In genomic region chr21:41907496-41908258, GRCh38 we compare ENCODE assay signal across 33 cellular contexts.
"Had no signal": no experiment of that assay in that cellular context is flagged by ENCODE, and none has a peak within 500 bp of the region (broad histone marks: within the 10 kb centered on the region; RNA-seq: fewer than 3 reads in every experiment).

No MANE protein-coding gene starts in this region.

- ATAC-seq: activated CD4-positive, alpha-beta T cell treated with anti-CD3 and anti-CD28 coated beads for 36 hours; activated CD8-positive, alpha-beta memory T cell treated with anti-CD3 and anti-CD28 coated beads, Interleukin-2, amount 10 ng/mL, durations not matched to agents 7 days and 5 days; activated CD8-positive, alpha-beta T cell treated with anti-CD3 and anti-CD28 coated beads, Interleukin-2, amount 10 ng/mL, durations not matched to agents 7 days and 5 days; activated naive CD4-positive, alpha-beta T cell treated with anti-CD3 and anti-CD28 coated beads, Interleukin-2, amount 50 U/mL, for 72 hours; activated T-cell treated with anti-CD3 and anti-CD28 coated beads, Interleukin-2, amount 50 U/mL, for 72 hours; esophagus mucosa; T-helper 17 cell had no signal

- FAIRE-seq: astrocyte, frontal cortex had no signal

- H3K9me3 Mint-ChIP-seq: activated CD4-positive, alpha-beta memory T cell treated with anti-CD3 and anti-CD28 coated beads for 36 hours; activated CD4-positive, alpha-beta T cell treated with anti-CD3 and anti-CD28 coated beads, Interleukin-2, amount 10 ng/mL, durations not matched to agents 24 days and 14 days; activated naive CD4-positive, alpha-beta T cell treated with anti-CD3 and anti-CD28 coated beads, Interleukin-2, amount 10 ng/mL, durations not matched to agents 7 days and 5 days; activated naive CD4-positive, alpha-beta T cell treated with anti-CD3 and anti-CD28 coated beads, Interleukin-2, amount 50 U/mL, for 72 hours; activated naive CD8-positive, alpha-beta T cell treated with anti-CD3 and anti-CD28 coated beads, Interleukin-2, amount 10 ng/mL, durations not matched to agents 7 days and 5 days; activated T-cell treated with anti-CD3 and anti-CD28 coated beads, Interleukin-2, amount 50 U/mL, for 24 hours; activated T-cell treated with anti-CD3 and anti-CD28 coated beads, Interleukin-2, amount 50 U/mL, for 72 hours; central memory CD8-positive, alpha-beta T cell; dendritic cell treated with granulocyte-macrophage colony-stimulating factor and Interleukin-4, amounts not matched to agents 40 ng/mL and 50 ng/mL, for 4 days; endodermal cell; T-helper 2 cell treated with Interferon-gamma antibody and Interleukin-4, amounts not matched to agents 5 μg/mL and 100 μg/mL, for 36 hours had no signal

- H3K27me3 Mint-ChIP-seq: activated CD4-positive, alpha-beta memory T cell treated with anti-CD3 and anti-CD28 coated beads for 36 hours; activated CD4-positive, alpha-beta T cell treated with anti-CD3 and anti-CD28 coated beads for 36 hours; activated CD4-positive, alpha-beta T cell treated with anti-CD3 and anti-CD28 coated beads, Interleukin-2, amount 10 ng/mL, durations not matched to agents 24 days and 14 days; activated CD8-positive, alpha-beta memory T cell treated with anti-CD3 and anti-CD28 coated beads, Interleukin-2, amount 10 ng/mL, durations not matched to agents 7 days and 5 days; activated naive CD4-positive, alpha-beta T cell treated with anti-CD3 and anti-CD28 coated beads, Interleukin-2, amount 10 ng/mL, durations not matched to agents 7 days and 5 days; activated naive CD8-positive, alpha-beta T cell treated with anti-CD3 and anti-CD28 coated beads, Interleukin-2, amount 10 ng/mL, durations not matched to agents 7 days and 5 days; activated T-cell treated with anti-CD3 and anti-CD28 coated beads, Interleukin-2, amount 50 U/mL, for 24 hours; central memory CD8-positive, alpha-beta T cell; dendritic cell treated with granulocyte-macrophage colony-stimulating factor and Interleukin-4, amounts not matched to agents 40 ng/mL and 50 ng/mL, for 4 days; T-helper 17 cell had no signal

- DNase-seq: activated CD4-positive, alpha-beta memory T cell treated with anti-CD3 and anti-CD28 coated beads for 36 hours; activated CD4-positive, alpha-beta T cell treated with anti-CD3 and anti-CD28 coated beads for 36 hours; activated CD4-positive, alpha-beta T cell treated with anti-CD3 and anti-CD28 coated beads, Interleukin-2, amount 10 ng/mL, durations not matched to agents 24 days and 14 days; activated CD4-positive, CD25-positive, alpha-beta regulatory T cell; activated CD4-positive, CD25-positive, alpha-beta regulatory T cell treated with anti-CD3 and anti-CD28 coated beads, Interleukin-2, amount 50 U/mL, for 72 hours; activated CD8-positive, alpha-beta memory T cell treated with anti-CD3 and anti-CD28 coated beads, Interleukin-2, amount 10 ng/mL, durations not matched to agents 7 days and 5 days; activated CD8-positive, alpha-beta memory T cell treated with anti-CD3 and anti-CD28 coated beads, Interleukin-2, amount 50 U/mL, for 4 hours; activated CD8-positive, alpha-beta T cell treated with anti-CD3 and anti-CD28 coated beads, Interleukin-2, amount 10 ng/mL, durations not matched to agents 7 days and 5 days; activated gamma-delta T cell; activated naive CD4-positive, alpha-beta T cell; activated naive CD4-positive, alpha-beta T cell treated with anti-CD3 and anti-CD28 coated beads, Interleukin-2, amount 10 ng/mL, durations not matched to agents 7 days and 5 days; activated naive CD8-positive, alpha-beta T cell treated with anti-CD3 and anti-CD28 coated beads, Interleukin-2, amount 10 ng/mL, durations not matched to agents 7 days and 5 days; activated T-cell treated with anti-CD3 and anti-CD28 coated beads for 4 hours; activated T-cell treated with anti-CD3 and anti-CD28 coated beads, Interleukin-2, amount 50 U/mL, for 24 hours; activated T-cell treated with anti-CD3 and anti-CD28 coated beads, Interleukin-2, amount 50 U/mL, for 72 hours; brain microvascular endothelial cell; dorsolateral prefrontal cortex; effector memory CD4-positive, alpha-beta T cell; endodermal cell; foreskin fibroblast; head of caudate nucleus; T-helper 1 cell; T-helper 17 cell; T1000; WERI-Rb-1 had no signal

- H3K36me3 Mint-ChIP-seq: activated CD8-positive, alpha-beta memory T cell treated with anti-CD3 and anti-CD28 coated beads, Interleukin-2, amount 10 ng/mL, durations not matched to agents 7 days and 5 days had no signal

- H3K4me3 ChIP-seq: coronary artery, dorsolateral prefrontal cortex had no signal

- H3K27me3 ChIP-seq: brain microvascular endothelial cell, dorsolateral prefrontal cortex had no signal

- H3K4me1 Mint-ChIP-seq: activated CD4-positive, alpha-beta T cell treated with anti-CD3 and anti-CD28 coated beads for 36 hours; activated CD4-positive, alpha-beta T cell treated with anti-CD3 and anti-CD28 coated beads, Interleukin-2, amount 10 ng/mL, durations not matched to agents 24 days and 14 days; activated naive CD4-positive, alpha-beta T cell treated with anti-CD3 and anti-CD28 coated beads, Interleukin-2, amount 10 ng/mL, durations not matched to agents 7 days and 5 days; central memory CD8-positive, alpha-beta T cell had no signal

- H3K27ac Mint-ChIP-seq: activated CD4-positive, alpha-beta memory T cell treated with anti-CD3 and anti-CD28 coated beads for 36 hours; activated CD4-positive, alpha-beta T cell treated with anti-CD3 and anti-CD28 coated beads for 36 hours; activated CD4-positive, alpha-beta T cell treated with anti-CD3 and anti-CD28 coated beads, Interleukin-2, amount 10 ng/mL, durations not matched to agents 24 days and 14 days; activated CD8-positive, alpha-beta memory T cell treated with anti-CD3 and anti-CD28 coated beads, Interleukin-2, amount 10 ng/mL, durations not matched to agents 7 days and 5 days; activated CD8-positive, alpha-beta T cell treated with anti-CD3 and anti-CD28 coated beads, Interleukin-2, amount 10 ng/mL, durations not matched to agents 7 days and 5 days; activated naive CD4-positive, alpha-beta T cell treated with anti-CD3 and anti-CD28 coated beads, Interleukin-2, amount 10 ng/mL, durations not matched to agents 7 days and 5 days; activated naive CD8-positive, alpha-beta T cell treated with anti-CD3 and anti-CD28 coated beads, Interleukin-2, amount 10 ng/mL, durations not matched to agents 7 days and 5 days; activated T-cell treated with anti-CD3 and anti-CD28 coated beads, Interleukin-2, amount 50 U/mL, for 24 hours; activated T-cell treated with anti-CD3 and anti-CD28 coated beads, Interleukin-2, amount 50 U/mL, for 72 hours; dendritic cell treated with granulocyte-macrophage colony-stimulating factor and Interleukin-4, amounts not matched to agents 40 ng/mL and 50 ng/mL, for 4 days; endodermal cell; T-helper 17 cell; T-helper 2 cell treated with Interferon-gamma antibody and Interleukin-4, amounts not matched to agents 5 μg/mL and 100 μg/mL, for 36 hours had no signal

- H3K4me3 Mint-ChIP-seq: activated CD4-positive, alpha-beta memory T cell treated with anti-CD3 and anti-CD28 coated beads for 36 hours; activated CD4-positive, alpha-beta T cell treated with anti-CD3 and anti-CD28 coated beads for 36 hours; activated CD4-positive, alpha-beta T cell treated with anti-CD3 and anti-CD28 coated beads, Interleukin-2, amount 10 ng/mL, durations not matched to agents 24 days and 14 days; activated CD8-positive, alpha-beta memory T cell treated with anti-CD3 and anti-CD28 coated beads, Interleukin-2, amount 10 ng/mL, durations not matched to agents 7 days and 5 days; activated CD8-positive, alpha-beta T cell treated with anti-CD3 and anti-CD28 coated beads, Interleukin-2, amount 10 ng/mL, durations not matched to agents 7 days and 5 days; activated naive CD4-positive, alpha-beta T cell treated with anti-CD3 and anti-CD28 coated beads, Interleukin-2, amount 10 ng/mL, durations not matched to agents 7 days and 5 days; activated naive CD8-positive, alpha-beta T cell treated with anti-CD3 and anti-CD28 coated beads, Interleukin-2, amount 10 ng/mL, durations not matched to agents 7 days and 5 days; activated T-cell treated with anti-CD3 and anti-CD28 coated beads, Interleukin-2, amount 50 U/mL, for 24 hours; activated T-cell treated with anti-CD3 and anti-CD28 coated beads, Interleukin-2, amount 50 U/mL, for 72 hours; central memory CD8-positive, alpha-beta T cell; dendritic cell treated with granulocyte-macrophage colony-stimulating factor and Interleukin-4, amounts not matched to agents 40 ng/mL and 50 ng/mL, for 4 days; endodermal cell; T-helper 17 cell; T-helper 2 cell treated with Interferon-gamma antibody and Interleukin-4, amounts not matched to agents 5 μg/mL and 100 μg/mL, for 36 hours had no signal

- H3K27ac ChIP-seq: brain microvascular endothelial cell, coronary artery, WERI-Rb-1 had no signal
